In genomic region chr11:63829823-63830489, GRCh38 we compare ENCODE assay signal across 1 cellular context.
TF ChIP-seq lines count a peak whose summit lies in the region.

No MANE protein-coding gene starts in this region.

TF ChIP-seq in IMR-90, 13 proteins besides CTCF, POLR2A, EP300 and RAD21:
- TF ChIP-seq RCOR1 (IDR thresholded peaks at IDR 0.05; ENCODE audit: insufficient replicate concordance, low read length) = no peak
- no peak for TF ChIP-seq BHLHE40 (IDR thresholded peaks at IDR 0.05; ENCODE audit: low read depth, low read length)
- TF ChIP-seq RFX5 (IDR thresholded peaks at IDR 0.05; ENCODE audit: low read depth, low read length) = 0 out of 2 replicates have a peak, but pooled peaks have one; percentile 46
- no peak for TF ChIP-seq MXI1 (IDR thresholded peaks at IDR 0.05; ENCODE audit: borderline replicate concordance, low read depth, low read length)
- TF ChIP-seq FOS (IDR thresholded peaks at IDR 0.05; ENCODE audit: low read depth, low read length) = no peak
- TF ChIP-seq MAFK (IDR thresholded peaks at IDR 0.05; ENCODE audit: low read depth, low read length) = no peak
- peak; percentile 17; the same call in 1 of the 2 replicates for TF ChIP-seq SMC3 (IDR thresholded peaks at IDR 0.05; ENCODE audit: low read depth, low read length)
- TF ChIP-seq NFE2L2 (IDR thresholded peaks at IDR 0.05; ENCODE audit: low read depth, low read length) = no peak
- TF ChIP-seq MAZ (IDR thresholded peaks at IDR 0.05; ENCODE audit: borderline replicate concordance, low read depth, low read length) = no peak
- TF ChIP-seq, protein P1, sequence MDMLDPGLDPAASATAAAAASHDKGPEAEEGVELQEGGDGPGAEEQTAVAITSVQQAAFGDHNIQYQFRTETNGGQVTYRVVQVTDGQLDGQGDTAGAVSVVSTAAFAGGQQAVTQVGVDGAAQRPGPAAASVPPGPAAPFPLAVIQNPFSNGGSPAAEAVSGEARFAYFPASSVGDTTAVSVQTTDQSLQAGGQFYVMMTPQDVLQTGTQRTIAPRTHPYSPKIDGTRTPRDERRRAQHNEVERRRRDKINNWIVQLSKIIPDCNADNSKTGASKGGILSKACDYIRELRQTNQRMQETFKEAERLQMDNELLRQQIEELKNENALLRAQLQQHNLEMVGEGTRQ (IDR thresholded peaks at IDR 0.05; ENCODE audit: low read depth, low read length) = no peak
- no peak for TF ChIP-seq ELK1 (IDR thresholded peaks at IDR 0.05; ENCODE audit: borderline replicate concordance, low read depth, low read length)
- TF ChIP-seq CHD1 (IDR thresholded peaks at IDR 0.05; ENCODE audit: low read depth, low read length) = no peak
- TF ChIP-seq CEBPB (IDR thresholded peaks at IDR 0.05; ENCODE audit: low read depth, low read length) = no peak
TF ChIP-seq in IMR-90: peak in this region for 2.
